21 cellular contexts compared by ENCODE assay signal in genomic region chr10:4698075-4698474, GRCh38.
DNase-seq lines count a peak whose midpoint lies in the region; ATAC-seq and TF ChIP-seq lines count a peak whose summit lies in the region.
"Had no signal": no experiment of that assay in that cellular context is flagged by ENCODE, and none has a peak within 500 bp of the region (broad histone marks: within the 10 kb centered on the region; RNA-seq: fewer than 3 reads in every experiment).

No MANE protein-coding gene starts in this region.

- H3K9me3 ChIP-seq in HCT116 (ENCODE audit: control insufficient read depth in 1 of 2, insufficient read depth in 1 of 2, low read depth in 1 of 2, low read length in 2 of 2) (no peaks in the 10 kb centered on the region), neural progenitor cell (ENCODE audit: low read depth) (no peaks in the 10 kb centered on the region)
- H3K9me3 ChIP-seq: sigmoid colon, SJSA1, suprapubic skin had no signal

- TF ChIP-seq RAD21 in HCT116 (IDR thresholded peaks at IDR 0.05; ENCODE audit: low read depth), result no peak

- CTCF ChIA-PET in HCT116 (lab: Charles Lee), result no interaction called here

- H3K4me1 Mint-ChIP-seq in neural progenitor cell, result no peaks in the 10 kb centered on the region
- H3K4me1 Mint-ChIP-seq: activated CD4-positive, alpha-beta T cell treated with anti-CD3 and anti-CD28 coated beads for 36 hours; central memory CD8-positive, alpha-beta T cell had no signal

- intact Hi-C loops in HCT116 (cut with micrococcal nuclease), result no loop called here

- no peak for TF ChIP-seq POLR2A in HCT116 (IDR thresholded peaks at IDR 0.05; ENCODE audit: borderline replicate concordance, extremely low read depth, insufficient read depth, insufficient read length)

- ATAC-seq in HCT116, result no peak
- ATAC-seq in HG02678 (IDR thresholded peaks at IDR 0.05; ENCODE audit: unreplicated experiment), result no peak
- ATAC-seq in HG02885 (IDR thresholded peaks at IDR 0.05; ENCODE audit: poor library complexity, unreplicated experiment), result no peak
- ATAC-seq: activated CD4-positive, alpha-beta T cell treated with anti-CD3 and anti-CD28 coated beads for 36 hours; GM12878 had no signal

- no peaks in the 10 kb centered on the region for H3K36me3 Mint-ChIP-seq in neural progenitor cell
- H3K36me3 Mint-ChIP-seq: activated naive CD8-positive, alpha-beta T cell had no signal

- H3K27ac ChIP-seq in HCT116 (ENCODE audit: low read depth, low read length) (no peak overlapping the region), neural progenitor cell (no peak overlapping the region)
- H3K27ac ChIP-seq: C4-2B, sigmoid colon, SJSA1, suprapubic skin had no signal

- POLR2A ChIA-PET in HCT116 (lab: Charles Lee), result no interaction called here

- H3K4me1 ChIP-seq in HCT116 (ENCODE audit: control insufficient read depth in 1 of 2, insufficient read depth in 2 of 2, low read length in 2 of 2) (no peaks in the 10 kb centered on the region; a peak in 1 of 4 replicates), neural progenitor cell (no peaks in the 10 kb centered on the region)
- H3K4me1 ChIP-seq: suprapubic skin had no signal

- TF ChIP-seq CTCF in HCT116 (IDR thresholded peaks at IDR 0.05 in 2 of 3, conservative IDR thresholded peaks at IDR 0.05 in 1 of 3; ENCODE audit: borderline replicate concordance in 1 of 3, insufficient read depth in 1 of 3, low read depth in 2 of 3, low read length in 2 of 3) (no peak), fibroblast of mammary gland (conservative IDR thresholded peaks at IDR 0.05; ENCODE audit: control insufficient read depth, insufficient read depth, low read depth, low read length) (no peak), neural progenitor cell (IDR thresholded peaks at IDR 0.05) (no peak)

- no peak overlapping the region for H3K4me3 ChIP-seq in HCT116 (replicated peaks in 1 of 2; ENCODE audit: low read depth in 1 of 2, low read length in 2 of 2)
- no peak overlapping the region for H3K4me3 ChIP-seq in fibroblast of mammary gland (ENCODE audit: control insufficient read depth, low read depth, low read length)
- no peak overlapping the region for H3K4me3 ChIP-seq in neural progenitor cell
- H3K4me3 ChIP-seq: GM12878, sigmoid colon, SJSA1, suprapubic skin had no signal

- H3K4me2 ChIP-seq in HCT116 (ENCODE audit: low read length) (no peak overlapping the region), neural progenitor cell (no peak overlapping the region)

- H3K36me3 ChIP-seq in HCT116 (ENCODE audit: control insufficient read depth in 1 of 2, insufficient read depth in 2 of 2, low read length in 2 of 2) (no peaks in the 10 kb centered on the region), neural progenitor cell (no peaks in the 10 kb centered on the region)
- H3K36me3 ChIP-seq: sigmoid colon, SJSA1, suprapubic skin had no signal

- H3K27me3 ChIP-seq in HCT116 (ENCODE audit: insufficient read depth, low read length) (no peaks in the 10 kb centered on the region), neural progenitor cell (no peaks in the 10 kb centered on the region)
- H3K27me3 ChIP-seq: sigmoid colon, SJSA1, suprapubic skin had no signal

- no peaks in the 10 kb centered on the region for H3F3A ChIP-seq in neural progenitor cell (ENCODE audit: low read depth)

- H4K20me1 ChIP-seq in HCT116 (ENCODE audit: insufficient read depth) (no peaks in the 10 kb centered on the region), neural progenitor cell (ENCODE audit: low read depth) (no peaks in the 10 kb centered on the region)

- H3K9ac ChIP-seq in HCT116 (ENCODE audit: low read length) (no peak overlapping the region), neural progenitor cell (no peak overlapping the region)

- H3K79me2 ChIP-seq in HCT116 (ENCODE audit: insufficient read depth, low read length) (no peaks in the 10 kb centered on the region), neural progenitor cell (ENCODE audit: low read depth) (no peaks in the 10 kb centered on the region)

- no peaks in the 10 kb centered on the region for H3K9me2 ChIP-seq in HCT116 (ENCODE audit: insufficient read depth)

- H3K27ac Mint-ChIP-seq in neural progenitor cell, result no peak overlapping the region
- H3K27ac Mint-ChIP-seq: activated CD4-positive, alpha-beta T cell treated with anti-CD3 and anti-CD28 coated beads for 36 hours; activated naive CD8-positive, alpha-beta T cell had no signal

- H3K9me3 Mint-ChIP-seq in neural progenitor cell, result no peaks in the 10 kb centered on the region
- H3K9me3 Mint-ChIP-seq: central memory CD8-positive, alpha-beta T cell had no signal

- H3K27me3 Mint-ChIP-seq in neural progenitor cell (ENCODE audit: insufficient read depth, low read depth), result peaks cover 2% of the 10 kb centered on the region

- no peak for DNase-seq in HCT116 (ENCODE audit: low read depth, low spot score)
- DNase-seq in NCI-H446 treated with DMSO at 0.1 percent for 48 hours (lab: John Stamatoyannopoulos, UW), result peak; percentile 3
- peak; percentile 47 for DNase-seq in fibroblast of mammary gland (ENCODE audit: low read depth)
- no peak for DNase-seq in neural progenitor cell (ENCODE audit: low spot score)
- DNase-seq in NCI-H1930 (lab: John Stamatoyannopoulos, UW), result no peak
- DNase-seq: activated CD4-positive, alpha-beta T cell treated with anti-CD3 and anti-CD28 coated beads for 36 hours; activated T-cell treated with anti-CD3 and anti-CD28 coated beads for 4 hours; NCI-H1105; NCI-H2029; NCI-H526; sigmoid colon; stimulated activated naive CD4-positive, alpha-beta T cell; T-helper 1 cell had no signal

- RAD21 ChIA-PET in HCT116 (lab: Charles Lee; ENCODE audit: low non-redundant PET in 1 of 2, low total read pairs in 2 of 2, uncharacterized antibody in 2 of 2, unreplicated experiment in 2 of 2), result no interaction called here

- H2AFZ ChIP-seq in HCT116 (ENCODE audit: low read depth, low read length, poor library complexity, severe bottlenecking), result peak overlapping the region; percentile 24
- peak overlapping the region; percentile 47 for H2AFZ ChIP-seq in neural progenitor cell (replicated peaks)

- no TSS peak for BruUV-seq in HCT116 (replicated peaks; lab: Mats Ljungman, UMichigan)

- no peak overlapping the region for H3K4me3 Mint-ChIP-seq in neural progenitor cell
- H3K4me3 Mint-ChIP-seq: activated CD4-positive, alpha-beta T cell treated with anti-CD3 and anti-CD28 coated beads for 36 hours; activated naive CD8-positive, alpha-beta T cell; central memory CD8-positive, alpha-beta T cell had no signal

TF ChIP-seq in HCT116, 20 proteins besides CTCF, POLR2A, EP300 and RAD21:
- TF ChIP-seq REST (IDR thresholded peaks at IDR 0.05; ENCODE audit: low read depth) (no peak), SRF (IDR thresholded peaks at IDR 0.05; ENCODE audit: low read depth) (no peak), MAX (IDR thresholded peaks at IDR 0.05) (no peak), SIN3A (IDR thresholded peaks at IDR 0.05; ENCODE audit: low read depth) (no peak)

Comparison
In these comparisons a context has a peak if more than half of its experiments do, and no peak if none do; other contexts are left out.
1. DNase-seq: peak in NCI-H446 treated with DMSO at 0.1 percent for 48 hours (single experiment) and fibroblast of mammary gland (single experiment); none in HCT116 (single experiment), neural progenitor cell (single experiment) and NCI-H1930 (0 of 2).